Comparison of ENCODE assay signal across 7 cellular contexts in genomic region chr1:14531519-14531918, GRCh38.
"Had no signal": no experiment of that assay in that cellular context is flagged by ENCODE, and none has a peak within 500 bp of the region (broad histone marks: within the 10 kb centered on the region; RNA-seq: fewer than 3 reads in every experiment).

No MANE protein-coding gene starts in this region.

- H3K27ac ChIP-seq: HL-60, KMS-11 had no signal

- H3K4me2 ChIP-seq: KMS-11 had no signal

- H3K9ac ChIP-seq: KMS-11 had no signal

- H3K36me3 Mint-ChIP-seq: IgD-negative memory B cell had no signal

- H3K4me3 Mint-ChIP-seq: IgD-negative memory B cell had no signal

- DNase-seq: IMR-90, KBM-7, KG1 had no signal

- FAIRE-seq: HTR-8/SVneo had no signal

- H3K27me3 Mint-ChIP-seq: IgD-negative memory B cell had no signal

- H3K27ac Mint-ChIP-seq: IgD-negative memory B cell had no signal
